Comparison of ENCODE assay signal across 9 cellular contexts in the genomic region with DNA sequence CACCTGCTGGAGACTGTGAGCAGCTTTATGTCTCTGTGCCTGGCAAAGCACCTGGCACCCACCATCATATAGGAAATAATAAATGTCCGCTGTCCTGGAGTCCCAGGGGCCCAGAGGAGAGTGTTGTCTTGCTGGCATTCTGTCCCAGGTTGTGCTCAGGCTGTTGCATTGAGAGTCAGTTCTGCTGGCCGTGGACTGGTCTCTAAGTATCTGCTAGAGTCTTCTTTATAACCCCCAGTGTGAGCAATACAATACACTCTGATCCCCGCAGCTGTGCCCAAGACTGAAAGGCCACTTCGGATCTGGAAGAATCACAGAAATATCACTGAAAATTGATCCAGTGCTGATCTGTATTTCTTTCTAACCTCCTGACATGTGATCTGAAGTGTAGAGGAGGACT. TPM values are rescaled to one million over a fixed set of nuclear protein-coding genes. Genes with fewer than 3 reads are reported as not detected.
DNase-seq lines count a peak whose midpoint lies in the region; ATAC-seq and FAIRE-seq lines count a peak whose summit lies in the region.
"Had no signal": no experiment of that assay in that cellular context is flagged by ENCODE, and none has a peak within 500 bp of the region (broad histone marks: within the 10 kb centered on the region; RNA-seq: fewer than 3 reads in every experiment).

No MANE protein-coding gene starts in this region.

- CTCF ChIA-PET in activated CD8-positive, alpha-beta T cell treated with anti-CD3 and anti-CD28 coated beads, Interleukin-2, amount 10 ng/mL, durations not matched to agents 7 days and 5 days (lab: Charles Lee) = interaction anchor here (1.0 to 6.1 kb wide), 6 partner anchors 11 to 137 kb away, joined by 3 to 60 read pairs (median 7); a partner anchor contains a TSS

- H3K27me3 Mint-ChIP-seq in IgD-negative memory B cell = no peaks in the 10 kb centered on the region
- no peaks in the 10 kb centered on the region for H3K27me3 Mint-ChIP-seq in activated CD8-positive, alpha-beta T cell treated with anti-CD3 and anti-CD28 coated beads, Interleukin-2, amount 10 ng/mL, durations not matched to agents 7 days and 5 days (ENCODE audit: low read depth)

- peak overlapping the region; percentile 21 for H3K4me3 ChIP-seq in iPS-20b (ENCODE audit: low read length)
- H3K4me3 ChIP-seq in small intestine (ENCODE audit: low read depth in 1 of 2, low read length in 2 of 2) = no peak overlapping the region

- no peak overlapping the region for H3K9ac ChIP-seq in iPS-20b (ENCODE audit: low read depth, low read length)

- 15 to 56% (median 43%) methylated on average over 4 of the region's 4 CpGs for WGBS in small intestine, 3 donors

- H3K27me3 ChIP-seq in iPS-20b (ENCODE audit: insufficient read depth, low read length) (no peaks in the 10 kb centered on the region), small intestine (ENCODE audit: control insufficient read depth in 2 of 2, insufficient read depth in 2 of 2, low read length in 2 of 2) (no peaks in the 10 kb centered on the region)

- H3K9me3 ChIP-seq in iPS-20b (ENCODE audit: insufficient read depth, low read depth, low read length) (no peaks in the 10 kb centered on the region), small intestine (ENCODE audit: control insufficient read depth, low read depth) (no peaks in the 10 kb centered on the region)

- H3K9me3 Mint-ChIP-seq in IgD-negative memory B cell = no peaks in the 10 kb centered on the region
- no peaks in the 10 kb centered on the region for H3K9me3 Mint-ChIP-seq in activated CD8-positive, alpha-beta T cell treated with anti-CD3 and anti-CD28 coated beads, Interleukin-2, amount 10 ng/mL, durations not matched to agents 7 days and 5 days (ENCODE audit: insufficient read depth)

- FAIRE-seq in small intestine (lab: Jason Lieb, UNC) = no peak

- H3K27ac ChIP-seq in iPS-20b (ENCODE audit: low read length) = no peak overlapping the region
- H3K27ac ChIP-seq in small intestine (ENCODE audit: low read depth in 1 of 2, low read length in 1 of 2) = peak overlapping the region; percentile 89 to 98

- peaks cover 8% of the 10 kb centered on the region for H3K36me3 Mint-ChIP-seq in IgD-negative memory B cell
- peaks cover 74% of the 10 kb centered on the region for H3K36me3 Mint-ChIP-seq in activated CD8-positive, alpha-beta T cell treated with anti-CD3 and anti-CD28 coated beads, Interleukin-2, amount 10 ng/mL, durations not matched to agents 7 days and 5 days (ENCODE audit: low read depth)

- POLR2A ChIA-PET in activated CD8-positive, alpha-beta T cell treated with anti-CD3 and anti-CD28 coated beads, Interleukin-2, amount 10 ng/mL, durations not matched to agents 7 days and 5 days (lab: Charles Lee) = interaction anchor here (0.6 to 6.6 kb wide), 7 partner anchors 39 to 1481 kb away, joined by 3 to 47 read pairs (median 5); a partner anchor contains a TSS

- peaks cover 15 to 23% (median 20%) of the 10 kb centered on the region in 3 donors for H3K4me1 Mint-ChIP-seq in IgD-negative memory B cell
- H3K4me1 Mint-ChIP-seq in activated CD8-positive, alpha-beta T cell treated with anti-CD3 and anti-CD28 coated beads, Interleukin-2, amount 10 ng/mL, durations not matched to agents 7 days and 5 days (ENCODE audit: low read depth) = peaks cover 33% of the 10 kb centered on the region

- H3K4me3 Mint-ChIP-seq in IgD-negative memory B cell = peak overlapping the region in 2 of 4 donors; percentile 81 to 85
- no peak overlapping the region for H3K4me3 Mint-ChIP-seq in activated CD8-positive, alpha-beta T cell treated with anti-CD3 and anti-CD28 coated beads, Interleukin-2, amount 10 ng/mL, durations not matched to agents 7 days and 5 days

- DNase-seq in activated CD8-positive, alpha-beta T cell treated with anti-CD3 and anti-CD28 coated beads, Interleukin-2, amount 10 ng/mL, durations not matched to agents 7 days and 5 days = no peak
- DNase-seq in small intestine = no peak
- no peak for DNase-seq in HPDE6-E6E7 (ENCODE audit: extremely low spot score)
- DNase-seq: NCI-H1105 had no signal

- peaks cover 15% of the 10 kb centered on the region for H3K36me3 ChIP-seq in iPS-20b (ENCODE audit: insufficient read depth, low read depth, low read length)
- H3K36me3 ChIP-seq in small intestine (ENCODE audit: control insufficient read depth in 2 of 2, insufficient read depth in 2 of 2, low read length in 2 of 2) = peaks cover 4 to 12% of the 10 kb centered on the region in 2 donors

- no peak for ATAC-seq in activated CD8-positive, alpha-beta T cell treated with anti-CD3 and anti-CD28 coated beads, Interleukin-2, amount 10 ng/mL, durations not matched to agents 7 days and 5 days
- ATAC-seq in GM19467 (IDR thresholded peaks at IDR 0.05; ENCODE audit: unreplicated experiment) = no peak
- no peak for ATAC-seq in HG03439 (IDR thresholded peaks at IDR 0.05; ENCODE audit: unreplicated experiment)
- ATAC-seq in HG02938 (IDR thresholded peaks at IDR 0.05; ENCODE audit: unreplicated experiment) = no peak

- peak overlapping the region; percentile 37 to 94 (median 89) for H3K27ac Mint-ChIP-seq in IgD-negative memory B cell
- peak overlapping the region; percentile 87 for H3K27ac Mint-ChIP-seq in activated CD8-positive, alpha-beta T cell treated with anti-CD3 and anti-CD28 coated beads, Interleukin-2, amount 10 ng/mL, durations not matched to agents 7 days and 5 days

- H3K4me1 ChIP-seq in iPS-20b (ENCODE audit: insufficient read depth, low read length) = peaks cover 18% of the 10 kb centered on the region
- H3K4me1 ChIP-seq in small intestine (ENCODE audit: control insufficient read depth in 2 of 2, insufficient read depth in 1 of 2, low read depth in 1 of 2, low read length in 1 of 2) = peaks cover 4 to 5% of the 10 kb centered on the region in 2 donors

RNA-seq across cellular contexts. Expression of a gene that starts 38.3 kb away (rescaled TPM):
- 13.3 TPM for polyA plus RNA-seq in IgD-negative memory B cell
- 1 to 10 TPM; 8.0 to 9.1 TPM for total RNA-seq in activated CD8-positive, alpha-beta T cell treated with anti-CD3 and anti-CD28 coated beads, Interleukin-2, amount 10 ng/mL, durations not matched to agents 7 days and 5 days
- 10 to 100 TPM; 11.1 to 14.3 (median 14.1) TPM for polyA plus RNA-seq in small intestine
